In genomic region chr1:183636783-183637182, GRCh38 we compare ENCODE assay signal across 10 cellular contexts. TPM values are rescaled to one million over a fixed set of nuclear protein-coding genes. Genes with fewer than 3 reads are reported as not detected.
A peak's percentile ranks its signal among the peaks of the same experiment; 100 is the strongest.
DNase-seq lines count a peak whose midpoint lies in the region; ATAC-seq and TF ChIP-seq lines count a peak whose summit lies in the region.
"Had no signal": no experiment of that assay in that cellular context is flagged by ENCODE, and none has a peak within 500 bp of the region (broad histone marks: within the 10 kb centered on the region; RNA-seq: fewer than 3 reads in every experiment).

No MANE protein-coding gene starts in this region.

- no peak for ATAC-seq in heart right ventricle
- no peak for ATAC-seq in left cardiac atrium
- no peak for ATAC-seq in WTC11
- no peak for ATAC-seq in GM19395 (IDR thresholded peaks at IDR 0.05; ENCODE audit: unreplicated experiment)

- no peaks in the 10 kb centered on the region for H3K36me3 Mint-ChIP-seq in WTC11

- H3K4me3 ChIP-seq in heart right ventricle (peak overlapping the region; percentile 65 to 87 (median 84)), iPS-18a (ENCODE audit: low read length) (peak overlapping the region; percentile 74), vagina (peak overlapping the region; percentile 80 to 99)

- TF ChIP-seq CTCF in heart right ventricle (IDR thresholded peaks at IDR 0.05) (no peak), WTC11 (IDR thresholded peaks at IDR 0.05) (no peak), vagina (IDR thresholded peaks at IDR 0.05) (no peak)

- no peak overlapping the region for H3K27ac Mint-ChIP-seq in WTC11

- no peak overlapping the region for H3K9ac ChIP-seq in iPS-18a (ENCODE audit: low read length)

- peak overlapping the region; percentile 98 for H3K4me3 Mint-ChIP-seq in WTC11

- DNase-seq in heart right ventricle (no peak), left cardiac atrium (no peak), WTC11 (ENCODE audit: low spot score) (no peak), vagina (ENCODE audit: extremely low spot score in 2 of 2) (no peak), NCI-H187 treated with DMSO at 0.1 percent for 48 hours (lab: John Stamatoyannopoulos, UW) (no peak), ACHN (no peak)

- peaks cover 30% of the 10 kb centered on the region for H3K4me1 Mint-ChIP-seq in WTC11

- 31 to 39% methylated on average over 5 of the region's 5 CpGs for WGBS in heart right ventricle, 2 donors

- H3K27me3 ChIP-seq in heart right ventricle, result no peaks in the 10 kb centered on the region
- H3K27me3 ChIP-seq in iPS-18a (ENCODE audit: control insufficient read depth, insufficient read depth, low read length), result peaks cover 11% of the 10 kb centered on the region
- H3K27me3 ChIP-seq in vagina, result no peaks in the 10 kb centered on the region

- POLR2A ChIA-PET in WTC11 (lab: Charles Lee), result no interaction called here

- H3K27ac ChIP-seq in heart right ventricle (peak overlapping the region in 9 of 10 donors; percentile 92 to 98 (median 94)), iPS-18a (ENCODE audit: low read length) (no peak overlapping the region), vagina (no peak overlapping the region)

- H3K4me1 ChIP-seq in heart right ventricle (peaks cover 2 to 44% (median 32%) of the 10 kb centered on the region in 9 donors), iPS-18a (ENCODE audit: control insufficient read depth, low read depth, low read length) (peaks cover 29% of the 10 kb centered on the region), vagina (peaks cover 36% of the 10 kb centered on the region)

- in situ Hi-C loops in ACHN (cut with HindIII; ENCODE audit: low pct_ligation_motif_present, low pct_unique_long_range_greater_than_20kb, low sequenced_read_pairs), result no loop called here

- no peaks in the 10 kb centered on the region for H3K9me3 Mint-ChIP-seq in WTC11

- TF ChIP-seq POLR2A in vagina (IDR thresholded peaks at IDR 0.05), result no peak

- intact Hi-C loops in heart right ventricle (cut with DNase I), result loop anchor here in 3 of 10 donors (5.0 to 10.0 kb wide), 2 partner anchors 162 to 164 kb away; partner anchors contain the start of gene SMG7 (in 3 of the 3)
- intact Hi-C loops in left cardiac atrium (cut with DNase I), result no loop called here
- intact Hi-C loops in vagina (cut with DNase I), result no loop called here

- H3K9me3 ChIP-seq in heart right ventricle (no peaks in the 10 kb centered on the region), iPS-18a (ENCODE audit: control insufficient read depth, low read depth, low read length) (no peaks in the 10 kb centered on the region), vagina (no peaks in the 10 kb centered on the region)

- H3K36me3 ChIP-seq in heart right ventricle (peaks cover 0 to 13% (median 0%) of the 10 kb centered on the region in 9 donors), iPS-18a (ENCODE audit: control insufficient read depth, low read depth, low read length) (no peaks in the 10 kb centered on the region), vagina (no peaks in the 10 kb centered on the region)

- CTCF ChIA-PET in WTC11 (lab: Charles Lee), result no interaction called here

- H3K27me3 Mint-ChIP-seq in WTC11 (ENCODE audit: low read depth), result peaks cover 15% of the 10 kb centered on the region

TF ChIP-seq in WTC11, 78 proteins besides CTCF, POLR2A, EP300 and RAD21:
- TF ChIP-seq HMGXB4 (CRISPR knock-in tag; IDR thresholded peaks at IDR 0.05) (no peak), SMAD4 (CRISPR knock-in tag; IDR thresholded peaks at IDR 0.05) (no peak), FOXJ3 (CRISPR knock-in tag; IDR thresholded peaks at IDR 0.05; ENCODE audit: borderline replicate concordance) (no peak), ZNF121 (CRISPR knock-in tag; IDR thresholded peaks at IDR 0.05) (no peak), AR (CRISPR knock-in tag; IDR thresholded peaks at IDR 0.05) (no peak), MAX (CRISPR knock-in tag; IDR thresholded peaks at IDR 0.05) (no peak), NR1H2 (CRISPR knock-in tag; IDR thresholded peaks at IDR 0.05) (no peak), E2F1 (CRISPR knock-in tag; IDR thresholded peaks at IDR 0.05) (no peak), JUN (CRISPR knock-in tag; IDR thresholded peaks at IDR 0.05) (no peak), ELF4 (CRISPR knock-in tag; IDR thresholded peaks at IDR 0.05; ENCODE audit: low read depth) (no peak), ZNF317 (CRISPR knock-in tag; IDR thresholded peaks at IDR 0.05; ENCODE audit: borderline replicate concordance, low read depth) (no peak), NR2C2 (CRISPR knock-in tag; IDR thresholded peaks at IDR 0.05) (no peak)

RNA-seq across cellular contexts. Expression of gene ARPC5, which starts 1.2 kb away (rescaled TPM):
- total RNA-seq in heart right ventricle (10 to 100 TPM; 23.8 to 60.2 (median 28.1) TPM), left cardiac atrium (10 to 100 TPM; 62.0 to 71.4 TPM), WTC11 (2021) (51.7 to 60.9 TPM (median 56.8 TPM) in 3 replicates), vagina (48.4 TPM)
- polyA plus RNA-seq in heart right ventricle, result 10 to 100 TPM; 42.4 to 57.8 TPM

RNA-seq across cellular contexts. Expression of gene APOBEC4, which starts 16.3 kb away (rescaled TPM):
- total RNA-seq in heart right ventricle (not detected), left cardiac atrium (not detected), WTC11 (2021) (not detected in 3 replicates), vagina (not detected)
- not detected for polyA plus RNA-seq in heart right ventricle
- total RNA-seq: K562; T-helper 2 cell treated with Interferon-gamma antibody and Interleukin-4, amounts not matched to agents 100 ng/mL and 5 ng/mL, for 36 hours had no signal
- polyA plus RNA-seq: K562 had no signal

RNA-seq across cellular contexts. Expression of gene NCF2, which starts 46.5 kb away (rescaled TPM):
- total RNA-seq in heart right ventricle (10 to 100 TPM in 1 of 10 donors, 1 to 10 TPM in 9; 2.2 to 29.7 (median 5.0) TPM), left cardiac atrium (10 to 100 TPM in 1 of 2 donors, 1 to 10 TPM in 1; 9.7 to 16.0 TPM), WTC11 (2021) (0.25 to 0.52 TPM (median 0.41 TPM) in 3 replicates), vagina (12.5 TPM)
- polyA plus RNA-seq in heart right ventricle, result 1 to 10 TPM; 1.8 to 2.5 TPM

Comparison
In these comparisons a context has a peak if more than half of its experiments do, and no peak if none do; other contexts are left out.
1. H3K27ac ChIP-seq: peak in heart right ventricle (9 of 10); none in iPS-18a (single experiment) and vagina (single experiment).
2. Peak in every context shown above with its lines, with median percentiles within 50 percentile points of each other: H3K4me3 ChIP-seq.